Comparison of ENCODE assay signal across 2 cellular contexts in genomic region chr11:61905067-61905696, GRCh38.
TF ChIP-seq lines count a peak whose summit lies in the region.

No MANE protein-coding gene starts in this region.

TF ChIP-seq in HepG2, 621 proteins besides CTCF, POLR2A, EP300 and RAD21 (continues in another document):
- TF ChIP-seq ZNF562 (CRISPR knock-in tag; IDR thresholded peaks at IDR 0.05; ENCODE audit: borderline replicate concordance), result no peak
- TF ChIP-seq NFIB (CRISPR knock-in tag; IDR thresholded peaks at IDR 0.05; ENCODE audit: borderline replicate concordance), result no peak
- no peak for TF ChIP-seq FOSL1 (CRISPR knock-in tag; IDR thresholded peaks at IDR 0.05; ENCODE audit: borderline replicate concordance)
- no peak for TF ChIP-seq CEBPB (IDR thresholded peaks at IDR 0.05; ENCODE audit: borderline replicate concordance, low read depth, low read length)
- no peak for TF ChIP-seq ARID3A (IDR thresholded peaks at IDR 0.05; ENCODE audit: low read depth, low read length)
- TF ChIP-seq, protein P1, sequence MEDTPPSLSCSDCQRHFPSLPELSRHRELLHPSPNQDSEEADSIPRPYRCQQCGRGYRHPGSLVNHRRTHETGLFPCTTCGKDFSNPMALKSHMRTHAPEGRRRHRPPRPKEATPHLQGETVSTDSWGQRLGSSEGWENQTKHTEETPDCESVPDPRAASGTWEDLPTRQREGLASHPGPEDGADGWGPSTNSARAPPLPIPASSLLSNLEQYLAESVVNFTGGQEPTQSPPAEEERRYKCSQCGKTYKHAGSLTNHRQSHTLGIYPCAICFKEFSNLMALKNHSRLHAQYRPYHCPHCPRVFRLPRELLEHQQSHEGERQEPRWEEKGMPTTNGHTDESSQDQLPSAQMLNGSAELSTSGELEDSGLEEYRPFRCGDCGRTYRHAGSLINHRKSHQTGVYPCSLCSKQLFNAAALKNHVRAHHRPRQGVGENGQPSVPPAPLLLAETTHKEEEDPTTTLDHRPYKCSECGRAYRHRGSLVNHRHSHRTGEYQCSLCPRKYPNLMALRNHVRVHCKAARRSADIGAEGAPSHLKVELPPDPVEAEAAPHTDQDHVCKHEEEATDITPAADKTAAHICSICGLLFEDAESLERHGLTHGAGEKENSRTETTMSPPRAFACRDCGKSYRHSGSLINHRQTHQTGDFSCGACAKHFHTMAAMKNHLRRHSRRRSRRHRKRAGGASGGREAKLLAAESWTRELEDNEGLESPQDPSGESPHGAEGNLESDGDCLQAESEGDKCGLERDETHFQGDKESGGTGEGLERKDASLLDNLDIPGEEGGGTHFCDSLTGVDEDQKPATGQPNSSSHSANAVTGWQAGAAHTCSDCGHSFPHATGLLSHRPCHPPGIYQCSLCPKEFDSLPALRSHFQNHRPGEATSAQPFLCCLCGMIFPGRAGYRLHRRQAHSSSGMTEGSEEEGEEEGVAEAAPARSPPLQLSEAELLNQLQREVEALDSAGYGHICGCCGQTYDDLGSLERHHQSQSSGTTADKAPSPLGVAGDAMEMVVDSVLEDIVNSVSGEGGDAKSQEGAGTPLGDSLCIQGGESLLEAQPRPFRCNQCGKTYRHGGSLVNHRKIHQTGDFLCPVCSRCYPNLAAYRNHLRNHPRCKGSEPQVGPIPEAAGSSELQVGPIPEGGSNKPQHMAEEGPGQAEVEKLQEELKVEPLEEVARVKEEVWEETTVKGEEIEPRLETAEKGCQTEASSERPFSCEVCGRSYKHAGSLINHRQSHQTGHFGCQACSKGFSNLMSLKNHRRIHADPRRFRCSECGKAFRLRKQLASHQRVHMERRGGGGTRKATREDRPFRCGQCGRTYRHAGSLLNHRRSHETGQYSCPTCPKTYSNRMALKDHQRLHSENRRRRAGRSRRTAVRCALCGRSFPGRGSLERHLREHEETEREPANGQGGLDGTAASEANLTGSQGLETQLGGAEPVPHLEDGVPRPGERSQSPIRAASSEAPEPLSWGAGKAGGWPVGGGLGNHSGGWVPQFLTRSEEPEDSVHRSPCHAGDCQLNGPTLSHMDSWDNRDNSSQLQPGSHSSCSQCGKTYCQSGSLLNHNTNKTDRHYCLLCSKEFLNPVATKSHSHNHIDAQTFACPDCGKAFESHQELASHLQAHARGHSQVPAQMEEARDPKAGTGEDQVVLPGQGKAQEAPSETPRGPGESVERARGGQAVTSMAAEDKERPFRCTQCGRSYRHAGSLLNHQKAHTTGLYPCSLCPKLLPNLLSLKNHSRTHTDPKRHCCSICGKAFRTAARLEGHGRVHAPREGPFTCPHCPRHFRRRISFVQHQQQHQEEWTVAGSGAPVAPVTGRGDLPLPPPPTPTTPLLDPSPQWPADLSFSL (CRISPR knock-in tag; IDR thresholded peaks at IDR 0.05), result 0 out of 2 replicates have a peak, but pooled peaks have one; percentile 51
- no peak for TF ChIP-seq SP5 (CRISPR knock-in tag; IDR thresholded peaks at IDR 0.05; ENCODE audit: borderline replicate concordance, low read depth)
- TF ChIP-seq ISL2 (CRISPR knock-in tag; IDR thresholded peaks at IDR 0.05), result 0 out of 2 replicates have a peak, but pooled peaks have one; percentile 1
- no peak for TF ChIP-seq ZNF749 (CRISPR knock-in tag; IDR thresholded peaks at IDR 0.05; ENCODE audit: borderline replicate concordance)
- TF ChIP-seq BRF2 (CRISPR knock-in tag; IDR thresholded peaks at IDR 0.05), result no peak
- TF ChIP-seq ZSCAN25 (CRISPR knock-in tag; IDR thresholded peaks at IDR 0.05), result 0 out of 2 replicates have a peak, but pooled peaks have one; percentile 1
- no peak for TF ChIP-seq SMC3 (IDR thresholded peaks at IDR 0.05; ENCODE audit: low read length)
- TF ChIP-seq ZNF629 (CRISPR knock-in tag; conservative IDR thresholded peaks at IDR 0.05), result no peak

TF ChIP-seq in IMR-90, 13 proteins besides CTCF, POLR2A, EP300 and RAD21:
- TF ChIP-seq CEBPB (IDR thresholded peaks at IDR 0.05; ENCODE audit: low read depth, low read length), result no peak
- TF ChIP-seq RFX5 (IDR thresholded peaks at IDR 0.05; ENCODE audit: low read depth, low read length), result no peak
- TF ChIP-seq FOS (IDR thresholded peaks at IDR 0.05; ENCODE audit: low read depth, low read length), result no peak
- no peak for TF ChIP-seq MAFK (IDR thresholded peaks at IDR 0.05; ENCODE audit: low read depth, low read length)
- no peak for TF ChIP-seq NFE2L2 (IDR thresholded peaks at IDR 0.05; ENCODE audit: low read depth, low read length)
- TF ChIP-seq USF2 (IDR thresholded peaks at IDR 0.05; ENCODE audit: low read depth, low read length), result no peak
- TF ChIP-seq MAZ (IDR thresholded peaks at IDR 0.05; ENCODE audit: borderline replicate concordance, low read depth, low read length), result no peak
- TF ChIP-seq MXI1 (IDR thresholded peaks at IDR 0.05; ENCODE audit: borderline replicate concordance, low read depth, low read length), result no peak
- no peak for TF ChIP-seq RCOR1 (IDR thresholded peaks at IDR 0.05; ENCODE audit: insufficient replicate concordance, low read length)
- TF ChIP-seq CHD1 (IDR thresholded peaks at IDR 0.05; ENCODE audit: low read depth, low read length), result no peak
- TF ChIP-seq, protein P2, sequence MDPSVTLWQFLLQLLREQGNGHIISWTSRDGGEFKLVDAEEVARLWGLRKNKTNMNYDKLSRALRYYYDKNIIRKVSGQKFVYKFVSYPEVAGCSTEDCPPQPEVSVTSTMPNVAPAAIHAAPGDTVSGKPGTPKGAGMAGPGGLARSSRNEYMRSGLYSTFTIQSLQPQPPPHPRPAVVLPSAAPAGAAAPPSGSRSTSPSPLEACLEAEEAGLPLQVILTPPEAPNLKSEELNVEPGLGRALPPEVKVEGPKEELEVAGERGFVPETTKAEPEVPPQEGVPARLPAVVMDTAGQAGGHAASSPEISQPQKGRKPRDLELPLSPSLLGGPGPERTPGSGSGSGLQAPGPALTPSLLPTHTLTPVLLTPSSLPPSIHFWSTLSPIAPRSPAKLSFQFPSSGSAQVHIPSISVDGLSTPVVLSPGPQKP (IDR thresholded peaks at IDR 0.05; ENCODE audit: borderline replicate concordance, low read depth, low read length), result no peak
- no peak for TF ChIP-seq BHLHE40 (IDR thresholded peaks at IDR 0.05; ENCODE audit: low read depth, low read length)
- TF ChIP-seq SMC3 (IDR thresholded peaks at IDR 0.05; ENCODE audit: low read depth, low read length), result no peak
